In the genomic region with DNA sequence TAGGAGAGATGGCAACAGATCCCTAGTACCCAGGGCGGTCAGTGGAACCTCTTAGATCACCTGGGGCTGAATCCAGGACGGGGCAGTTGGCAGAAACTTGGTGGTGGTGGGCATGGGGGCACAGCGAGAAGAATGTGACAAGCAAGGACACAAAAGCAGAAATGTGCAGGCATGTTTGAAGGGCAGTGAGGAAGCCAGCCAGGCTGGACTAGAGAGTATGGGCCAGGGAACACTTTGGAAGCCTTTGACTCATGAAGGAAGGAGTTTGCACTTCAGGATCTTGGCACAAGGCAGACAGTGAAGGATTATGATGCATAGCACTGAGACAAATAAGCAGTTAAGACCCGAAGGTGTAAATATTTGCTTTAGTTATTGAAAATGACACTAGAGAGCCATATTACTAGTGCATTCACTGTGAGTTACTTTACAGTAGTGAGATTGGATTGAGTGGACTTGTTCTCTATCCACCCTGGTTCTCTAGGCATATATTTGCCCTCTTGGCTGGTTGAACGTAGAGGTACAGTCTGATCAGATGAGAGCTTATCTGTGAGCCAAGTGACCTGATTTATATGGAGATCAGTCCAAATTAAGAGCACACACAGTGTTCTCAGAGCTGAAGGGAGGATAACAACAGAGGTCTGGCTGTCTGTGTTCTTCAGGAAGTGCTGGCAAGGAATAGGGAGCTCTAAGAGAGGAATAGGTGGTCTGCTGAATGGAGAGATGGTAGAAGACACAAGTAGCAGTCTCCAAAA, we compare ENCODE assay signal across 29 cellular contexts.
DNase-seq lines count a peak whose midpoint lies in the region; ATAC-seq and TF ChIP-seq lines count a peak whose summit lies in the region.
"Had no signal": no experiment of that assay in that cellular context is flagged by ENCODE, and none has a peak within 500 bp of the region (broad histone marks: within the 10 kb centered on the region; RNA-seq: fewer than 3 reads in every experiment).

No MANE protein-coding gene starts in this region.

- TF ChIP-seq CTCF in endodermal cell (conservative IDR thresholded peaks at IDR 0.05) (no peak), osteoblast (IDR thresholded peaks at IDR 0.05; ENCODE audit: extremely low read depth, low read depth, low read length) (no peak), GM23338 (conservative IDR thresholded peaks at IDR 0.05; ENCODE audit: low read depth in 2 of 2) (no peak)

- H3K9me2 ChIP-seq in GM23338 (ENCODE audit: insufficient read depth): peaks cover 3% of the 10 kb centered on the region; the same call in 1 of the 2 replicates

- no peak overlapping the region for H2AFZ ChIP-seq in osteoblast (ENCODE audit: low read length)
- H2AFZ ChIP-seq in GM23338: no peak overlapping the region

- H3K9me3 Mint-ChIP-seq in endodermal cell (no peaks in the 10 kb centered on the region), GM23338 (peaks cover 3% of the 10 kb centered on the region; the same call in 2 of the 3 replicates)
- H3K9me3 Mint-ChIP-seq: dendritic cell treated with granulocyte-macrophage colony-stimulating factor and Interleukin-4, amounts not matched to agents 40 ng/mL and 50 ng/mL, for 4 days had no signal

- H3K4me1 ChIP-seq in endodermal cell (ENCODE audit: control insufficient read depth, insufficient read depth, low read length) (no peaks in the 10 kb centered on the region), osteoblast (ENCODE audit: insufficient read depth, low read length) (peaks cover 20% of the 10 kb centered on the region), GM23338 (ENCODE audit: insufficient read depth) (no peaks in the 10 kb centered on the region)
- H3K4me1 ChIP-seq: ascending aorta, pancreas, transverse colon had no signal

- no peaks in the 10 kb centered on the region for H3K4me1 Mint-ChIP-seq in endodermal cell
- no peaks in the 10 kb centered on the region; the same call in 2 of the 3 replicates for H3K4me1 Mint-ChIP-seq in GM23338
- H3K4me1 Mint-ChIP-seq: activated CD4-positive, alpha-beta T cell treated with anti-CD3 and anti-CD28 coated beads for 36 hours; nephron had no signal

- 87 to 93% methylated on average over 4 to 5 of the region's 5 CpGs for WGBS in endodermal cell (ENCODE audit: insufficient coverage in 1 of 2, insufficient read length in 1 of 2), 2 experiments

- H3K36me3 ChIP-seq in endodermal cell (ENCODE audit: control insufficient read depth, insufficient read depth, low read length): no peaks in the 10 kb centered on the region
- no peaks in the 10 kb centered on the region for H3K36me3 ChIP-seq in osteoblast (ENCODE audit: insufficient read depth, low read length)
- no peaks in the 10 kb centered on the region for H3K36me3 ChIP-seq in GM23338 (ENCODE audit: insufficient read depth)
- H3K36me3 ChIP-seq: ascending aorta, BLaER1, pancreas, transverse colon had no signal

- H3K9me3 ChIP-seq in endodermal cell (ENCODE audit: control insufficient read depth, low read length) (no peaks in the 10 kb centered on the region), osteoblast (ENCODE audit: low read depth, low read length) (no peaks in the 10 kb centered on the region)
- H3K9me3 ChIP-seq: ascending aorta, BLaER1, pancreas, transverse colon had no signal

- H3K4me2 ChIP-seq in osteoblast (ENCODE audit: insufficient read depth, low read length) (no peak overlapping the region), GM23338 (no peak overlapping the region)
- H3K4me2 ChIP-seq: BLaER1 had no signal

- no peak overlapping the region for H3K27ac Mint-ChIP-seq in endodermal cell
- H3K27ac Mint-ChIP-seq in GM23338: no peak overlapping the region
- H3K27ac Mint-ChIP-seq: activated CD4-positive, alpha-beta T cell treated with anti-CD3 and anti-CD28 coated beads for 36 hours; activated naive CD8-positive, alpha-beta T cell; dendritic cell treated with granulocyte-macrophage colony-stimulating factor and Interleukin-4, amounts not matched to agents 40 ng/mL and 50 ng/mL, for 4 days; nephron had no signal

- H3K27me3 Mint-ChIP-seq in endodermal cell (ENCODE audit: insufficient read depth) (peaks cover 3% of the 10 kb centered on the region), GM23338 (ENCODE audit: insufficient read depth, low read depth, poor library complexity) (peaks cover 5% of the 10 kb centered on the region)
- H3K27me3 Mint-ChIP-seq: dendritic cell treated with granulocyte-macrophage colony-stimulating factor and Interleukin-4, amounts not matched to agents 40 ng/mL and 50 ng/mL, for 4 days had no signal

- H3K27me3 ChIP-seq in endodermal cell (ENCODE audit: control insufficient read depth, insufficient read depth, low read length, poor library complexity, severe bottlenecking): no peaks in the 10 kb centered on the region
- peaks cover 3% of the 10 kb centered on the region for H3K27me3 ChIP-seq in osteoblast (ENCODE audit: insufficient read depth, low read length)
- no peaks in the 10 kb centered on the region for H3K27me3 ChIP-seq in GM23338 (ENCODE audit: insufficient read depth)
- H3K27me3 ChIP-seq: ascending aorta, BLaER1, pancreas, transverse colon had no signal

- no peaks in the 10 kb centered on the region for H3K79me2 ChIP-seq in osteoblast (ENCODE audit: insufficient read depth, low read length)
- H3K79me2 ChIP-seq in GM23338 (replicated peaks; ENCODE audit: insufficient read depth): no peaks in the 10 kb centered on the region

- H4K20me1 ChIP-seq in osteoblast (ENCODE audit: insufficient read depth, low read length): no peaks in the 10 kb centered on the region
- no peaks in the 10 kb centered on the region for H4K20me1 ChIP-seq in GM23338 (replicated peaks; ENCODE audit: insufficient read depth)
- H4K20me1 ChIP-seq: BLaER1 had no signal

- no peak overlapping the region for H3K27ac ChIP-seq in endodermal cell (ENCODE audit: low read depth, low read length)
- H3K27ac ChIP-seq in osteoblast (ENCODE audit: low read depth, low read length): peak overlapping the region; percentile 15
- no peak overlapping the region for H3K27ac ChIP-seq in GM23338 (ENCODE audit: low read depth)
- H3K27ac ChIP-seq: ascending aorta, BLaER1, pancreas, transverse colon had no signal

- H3K4me3 ChIP-seq in endodermal cell (ENCODE audit: low read length) (no peak overlapping the region), osteoblast (ENCODE audit: insufficient read depth, low read length) (no peak overlapping the region), GM23338 (no peak overlapping the region)
- H3K4me3 ChIP-seq: ascending aorta, BLaER1, pancreas, transverse colon had no signal

- H3K36me3 Mint-ChIP-seq in endodermal cell (ENCODE audit: low read depth) (no peaks in the 10 kb centered on the region), GM23338 (ENCODE audit: low read depth) (no peaks in the 10 kb centered on the region)
- H3K36me3 Mint-ChIP-seq: activated naive CD8-positive, alpha-beta T cell had no signal

- DNase-seq in DMS79 (lab: John Stamatoyannopoulos, UW) (peak; percentile 28), M059J (ENCODE audit: low read depth) (peak; percentile 13), endodermal cell (peak; percentile 14), osteoblast (ENCODE audit: insufficient read length, low spot score, missing footprints) (no peak), GM23338 (ENCODE audit: low spot score) (no peak)
- no peak for DNase-seq in effector CD8-positive, alpha-beta T cell (lab: John Stamatoyannopoulos, UW)
- DNase-seq: activated CD4-positive, alpha-beta T cell treated with anti-CD3 and anti-CD28 coated beads for 36 hours; activated T-cell treated with anti-CD3 and anti-CD28 coated beads for 4 hours; caudate nucleus; COR-L47; glutamatergic neuron; NCI-H1105; NCI-H2081; NCI-H446; pancreas; retina; stimulated activated CD4-positive, alpha-beta T cell treated with anti-CD3 and anti-CD28 coated beads, Interleukin-2, amount 100 ng/mL, for 24 hours; T-helper 2 cell; transverse colon had no signal

- no peak overlapping the region for H3K4me3 Mint-ChIP-seq in endodermal cell
- H3K4me3 Mint-ChIP-seq in GM23338: no peak overlapping the region
- H3K4me3 Mint-ChIP-seq: activated CD4-positive, alpha-beta T cell treated with anti-CD3 and anti-CD28 coated beads for 36 hours; activated naive CD8-positive, alpha-beta T cell; dendritic cell treated with granulocyte-macrophage colony-stimulating factor and Interleukin-4, amounts not matched to agents 40 ng/mL and 50 ng/mL, for 4 days; nephron had no signal

- no peak overlapping the region for H3K9ac ChIP-seq in endodermal cell (ENCODE audit: extremely low read depth, low read length, poor library complexity, severe bottlenecking)
- H3K9ac ChIP-seq: BLaER1 had no signal

- no peaks in the 10 kb centered on the region for H3F3A ChIP-seq in GM23338 (replicated peaks; ENCODE audit: low read depth)

- ATAC-seq in GM23338: no peak
- no peak for ATAC-seq in GM18861 (IDR thresholded peaks at IDR 0.05; ENCODE audit: unreplicated experiment)
- ATAC-seq in GM21529 (IDR thresholded peaks at IDR 0.05; ENCODE audit: unreplicated experiment): no peak
- ATAC-seq: activated CD4-positive, alpha-beta T cell treated with anti-CD3 and anti-CD28 coated beads for 36 hours; HepG2; pancreas; Right ventricle myocardium inferior; SK-N-SH treated with all-trans-retinoic acid at 6 μM for 48 hours had no signal

TF ChIP-seq in GM23338, 12 proteins besides CTCF, POLR2A, EP300 and RAD21 (continues in another document):
- TF ChIP-seq NANOG (IDR thresholded peaks at IDR 0.05; ENCODE audit: borderline replicate concordance) (no peak), EZH2 (IDR thresholded peaks at IDR 0.05; ENCODE audit: low read depth, unreplicated experiment) (no peak), ZNF331 (CRISPR knock-in tag; IDR thresholded peaks at IDR 0.05; ENCODE audit: low read depth) (no peak), POLR2AphosphoS5 (IDR thresholded peaks at IDR 0.05; ENCODE audit: low read depth) (no peak), CREB1 (CRISPR knock-in tag; IDR thresholded peaks at IDR 0.05; ENCODE audit: low read depth) (no peak)
- TF ChIP-seq, protein P1, sequence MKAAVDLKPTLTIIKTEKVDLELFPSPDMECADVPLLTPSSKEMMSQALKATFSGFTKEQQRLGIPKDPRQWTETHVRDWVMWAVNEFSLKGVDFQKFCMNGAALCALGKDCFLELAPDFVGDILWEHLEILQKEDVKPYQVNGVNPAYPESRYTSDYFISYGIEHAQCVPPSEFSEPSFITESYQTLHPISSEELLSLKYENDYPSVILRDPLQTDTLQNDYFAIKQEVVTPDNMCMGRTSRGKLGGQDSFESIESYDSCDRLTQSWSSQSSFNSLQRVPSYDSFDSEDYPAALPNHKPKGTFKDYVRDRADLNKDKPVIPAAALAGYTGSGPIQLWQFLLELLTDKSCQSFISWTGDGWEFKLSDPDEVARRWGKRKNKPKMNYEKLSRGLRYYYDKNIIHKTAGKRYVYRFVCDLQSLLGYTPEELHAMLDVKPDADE (IDR thresholded peaks at IDR 0.05): no peak

Comparison
In these comparisons a context has a peak if more than half of its experiments do, and no peak if none do; other contexts are left out.
1. DNase-seq: peak in DMS79 (single experiment), M059J (single experiment) and endodermal cell (single experiment); none in osteoblast (single experiment), GM23338 (single experiment) and effector CD8-positive, alpha-beta T cell (single experiment).